ENCODE assay signal across 22 cellular contexts in the genomic region with DNA sequence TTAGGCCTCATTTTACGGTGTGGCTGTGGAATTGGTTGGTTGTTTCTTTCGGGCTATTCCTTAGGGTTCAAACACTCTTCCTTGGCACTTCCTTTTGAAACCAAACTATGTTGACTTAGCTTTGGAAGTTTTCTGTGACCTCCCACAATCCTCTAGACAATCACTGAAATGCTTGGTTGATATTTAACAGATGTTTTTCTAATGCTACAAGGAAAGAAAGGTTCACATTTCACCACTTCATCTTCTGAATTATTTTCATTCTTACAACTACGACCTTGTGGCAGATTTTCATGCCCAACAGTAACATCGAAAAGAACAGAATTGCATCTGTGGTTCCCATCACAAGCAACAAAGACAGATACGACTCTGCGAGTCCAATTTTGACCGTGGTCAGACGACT. TPM values are rescaled to one million over a fixed set of nuclear protein-coding genes. Genes with fewer than 3 reads are reported as not detected.
DNase-seq lines count a peak whose midpoint lies in the region; ATAC-seq and TF ChIP-seq lines count a peak whose summit lies in the region.
"Had no signal": no experiment of that assay in that cellular context is flagged by ENCODE, and none has a peak within 500 bp of the region (broad histone marks: within the 10 kb centered on the region; RNA-seq: fewer than 3 reads in every experiment).

No MANE protein-coding gene starts in this region.

- H3K9me3 ChIP-seq in left lung (no peaks in the 10 kb centered on the region), parathyroid adenoma (ENCODE audit: control insufficient read depth, low read length) (no peaks in the 10 kb centered on the region)
- H3K9me3 ChIP-seq: esophagus squamous epithelium, SJSA1, thoracic aorta had no signal

- intact Hi-C loops in left lung (cut with DNase I), result no loop called here

- peaks cover 0 to 7% of the 10 kb centered on the region in 2 donors for H3K4me1 ChIP-seq in left lung
- peaks cover 31% of the 10 kb centered on the region for H3K4me1 ChIP-seq in parathyroid adenoma

- ATAC-seq in left lung, result peak; percentile 15
- no peak for ATAC-seq in GM21717 (IDR thresholded peaks at IDR 0.05; ENCODE audit: unreplicated experiment)
- ATAC-seq: activated T-helper 17 cell treated with anti-CD3 and anti-CD28 coated beads, Interleukin-2, amount 50 U/mL, for 72 hours had no signal

- peak overlapping the region in 1 of 2 donors; percentile 53 for H3K27ac ChIP-seq in left lung
- H3K27ac ChIP-seq in parathyroid adenoma, result peak overlapping the region; percentile 37
- H3K27ac ChIP-seq: esophagus squamous epithelium, SJSA1, thoracic aorta had no signal

- H3K4me2 ChIP-seq in parathyroid adenoma (ENCODE audit: low read length), result no peak overlapping the region

- no peaks in the 10 kb centered on the region for H3K79me2 ChIP-seq in parathyroid adenoma

- H2AFZ ChIP-seq in parathyroid adenoma, result peak overlapping the region; percentile 39

- no peak overlapping the region for H3K4me3 ChIP-seq in AG10803 (ENCODE audit: low read length)
- H3K4me3 ChIP-seq in choroid plexus epithelial cell (ENCODE audit: low read depth, low read length), result no peak overlapping the region
- H3K4me3 ChIP-seq in left lung, result no peak overlapping the region
- H3K4me3 ChIP-seq in parathyroid adenoma (ENCODE audit: low read depth, low read length), result no peak overlapping the region
- H3K4me3 ChIP-seq: esophagus squamous epithelium, SJSA1, thoracic aorta had no signal

- TF ChIP-seq CTCF in AG10803 (conservative IDR thresholded peaks at IDR 0.05; ENCODE audit: low read length) (no peak), choroid plexus epithelial cell (conservative IDR thresholded peaks at IDR 0.05; ENCODE audit: low read depth, low read length) (no peak), left lung (IDR thresholded peaks at IDR 0.05) (no peak), parathyroid adenoma (IDR thresholded peaks at IDR 0.05) (no peak)

- no peak overlapping the region for H3K9ac ChIP-seq in parathyroid adenoma

- H3K36me3 ChIP-seq in left lung (peaks cover 0 to 40% of the 10 kb centered on the region in 2 donors), parathyroid adenoma (ENCODE audit: control insufficient read depth, insufficient read depth, low read length) (no peaks in the 10 kb centered on the region)

- H3K27me3 ChIP-seq in left lung (no peaks in the 10 kb centered on the region), parathyroid adenoma (ENCODE audit: control insufficient read depth, insufficient read depth, low read length) (no peaks in the 10 kb centered on the region)
- H3K27me3 ChIP-seq: esophagus squamous epithelium, SJSA1 had no signal

- DNase-seq in AG10803 (ENCODE audit: low read depth) (peak; percentile 59), choroid plexus epithelial cell (ENCODE audit: low read depth) (peak; percentile 16), left lung (no peak), cerebellar nuclear complex (lab: John Stamatoyannopoulos, UW) (no peak), HCEC 1CT (no peak), SHP77 treated with DMSO at 0.1 percent for 48 hours (lab: John Stamatoyannopoulos, UW) (no peak)
- DNase-seq: activated CD4-positive, alpha-beta T cell treated with anti-CD3 and anti-CD28 coated beads for 1 hour; caudate nucleus; DMS53; effector memory CD4-positive, alpha-beta T cell; esophagus squamous epithelium; Kasumi-1; NCI-H1105 treated with DMSO at 0.1 percent for 48 hours; NCI-H69; occipital lobe; OCI-M1; stimulated activated CD4-positive, alpha-beta T cell treated with anti-CD3 and anti-CD28 coated beads, Interleukin-12 subunit alpha, Interleukin-12 subunit beta, amount 100 ng/mL, for 4 hours had no signal

RNA-seq across cellular contexts. Expression of gene PRKAB1, which starts 16.8 kb away (rescaled TPM):
- 10 to 100 TPM; 31.8 to 53.3 TPM for total RNA-seq in left lung

Comparison
In these comparisons a context has a peak if more than half of its experiments do, and no peak if none do; other contexts are left out.
1. DNase-seq: peak in AG10803 (single experiment) and choroid plexus epithelial cell (single experiment); none in left lung (0 of 2), cerebellar nuclear complex (0 of 2), HCEC 1CT (single experiment) and SHP77 treated with DMSO at 0.1 percent for 48 hours (single experiment).